In genomic region chr5:80255425-80255751, GRCh38 we compare ENCODE assay signal across 8 cellular contexts. TPM values are rescaled to one million over a fixed set of nuclear protein-coding genes. Genes with fewer than 3 reads are reported as not detected.
DNase-seq lines count a peak whose midpoint lies in the region; ATAC-seq, FAIRE-seq and TF ChIP-seq lines count a peak whose summit lies in the region.

No MANE protein-coding gene starts in this region.

- no peaks in the 10 kb centered on the region for H3F3A ChIP-seq in smooth muscle cell (ENCODE audit: low read depth)

- H3K9ac ChIP-seq in SK-N-MC (ENCODE audit: insufficient read length) = peak overlapping the region; percentile 74
- H3K9ac ChIP-seq in smooth muscle cell (ENCODE audit: low read depth) = peak overlapping the region; percentile 81

- ATAC-seq in GM19324 (IDR thresholded peaks at IDR 0.05; ENCODE audit: low FRiP score, unreplicated experiment) = peak; percentile 37
- ATAC-seq in HG03432 (IDR thresholded peaks at IDR 0.05; ENCODE audit: unreplicated experiment) = peak; percentile 50

- H3K79me2 ChIP-seq in smooth muscle cell (ENCODE audit: low read depth) = peaks cover 34% of the 10 kb centered on the region

- H3K4me2 ChIP-seq in smooth muscle cell = peak overlapping the region; percentile 84

- H3K36me3 ChIP-seq in SK-N-MC (ENCODE audit: insufficient read depth, low read length) (no peaks in the 10 kb centered on the region), bronchial epithelial cell (ENCODE audit: control insufficient read depth, insufficient read depth, low read length) (no peaks in the 10 kb centered on the region), smooth muscle cell (ENCODE audit: low read depth) (no peaks in the 10 kb centered on the region)

- H3K9me3 ChIP-seq in SK-N-MC (ENCODE audit: low read depth, low read length) (no peaks in the 10 kb centered on the region), smooth muscle cell (replicated peaks; ENCODE audit: low read depth) (no peaks in the 10 kb centered on the region)

- no peak for FAIRE-seq in bronchial epithelial cell (lab: Jason Lieb, UNC)

- H3K27me3 ChIP-seq in bronchial epithelial cell (ENCODE audit: control insufficient read depth, insufficient read depth, low read length) = no peaks in the 10 kb centered on the region
- no peaks in the 10 kb centered on the region for H3K27me3 ChIP-seq in smooth muscle cell (ENCODE audit: low read depth)

- peak overlapping the region; percentile 52 for H2AFZ ChIP-seq in smooth muscle cell (ENCODE audit: low read depth)

- H3K4me3 ChIP-seq in SK-N-MC = peak overlapping the region; percentile 92
- H3K4me3 ChIP-seq in bronchial epithelial cell (ENCODE audit: low read depth, low read length) = peak overlapping the region; percentile 80
- H3K4me3 ChIP-seq in smooth muscle cell = peak overlapping the region; percentile 64

- H3K4me1 ChIP-seq in smooth muscle cell (ENCODE audit: low read depth) = peaks cover 40% of the 10 kb centered on the region

- H3K27ac ChIP-seq in SK-N-MC (no peak overlapping the region), smooth muscle cell (ENCODE audit: low read depth) (peak overlapping the region; percentile 82)

- peaks cover 13% of the 10 kb centered on the region for H4K20me1 ChIP-seq in smooth muscle cell (ENCODE audit: low read depth)

- TF ChIP-seq CTCF in bronchial epithelial cell (IDR thresholded peaks at IDR 0.05; ENCODE audit: insufficient read depth, low read length, severe bottlenecking) = no peak
- no peak for TF ChIP-seq CTCF in smooth muscle cell (IDR thresholded peaks at IDR 0.05; ENCODE audit: borderline replicate concordance, insufficient read depth, poor library complexity, severe bottlenecking)

- WGBS in smooth muscle cell (ENCODE audit: low lambda C conversion rate) = under 1% methylated on average over 22 of the region's 28 CpGs

- DNase-seq in C1 segment of cervical spinal cord (lab: John Stamatoyannopoulos, UW) (peak in 8 of 14 donors; percentile 43 to 74 (median 64)), SK-N-MC (ENCODE audit: low read depth, low spot score) (no peak), bronchial epithelial cell (ENCODE audit: low read depth) (no peak), islet precursor cell (peak; percentile 81), smooth muscle cell (lab: John Stamatoyannopoulos, UW; ENCODE audit: unreplicated experiment) (peak; percentile 67), NCI-H2107 treated with DMSO at 0.1 percent for 48 hours (lab: John Stamatoyannopoulos, UW; ENCODE audit: unreplicated experiment) (no peak)

RNA-seq across cellular contexts. Expression of gene SERINC5, which starts 0.5 kb away (rescaled TPM):
- total RNA-seq in bronchial epithelial cell = 33.4 and 48.8 TPM in 2 replicates
- total RNA-seq in smooth muscle cell = 37.0 and 39.2 TPM in 2 replicates
- polyA plus RNA-seq in smooth muscle cell = 4.5 and 11.5 TPM in 2 replicates

Comparison
In these comparisons a context has a peak if more than half of its experiments do, and no peak if none do; other contexts are left out.
1. DNase-seq: peak in C1 segment of cervical spinal cord (8 of 14), islet precursor cell (single experiment) and smooth muscle cell (single experiment); none in SK-N-MC (single experiment), bronchial epithelial cell (single experiment) and NCI-H2107 treated with DMSO at 0.1 percent for 48 hours (single experiment).
2. Peak in every context shown above with its lines, with median percentiles within 50 percentile points of each other: H3K4me3 ChIP-seq.